12 cellular contexts compared by ENCODE assay signal in the genomic region with DNA sequence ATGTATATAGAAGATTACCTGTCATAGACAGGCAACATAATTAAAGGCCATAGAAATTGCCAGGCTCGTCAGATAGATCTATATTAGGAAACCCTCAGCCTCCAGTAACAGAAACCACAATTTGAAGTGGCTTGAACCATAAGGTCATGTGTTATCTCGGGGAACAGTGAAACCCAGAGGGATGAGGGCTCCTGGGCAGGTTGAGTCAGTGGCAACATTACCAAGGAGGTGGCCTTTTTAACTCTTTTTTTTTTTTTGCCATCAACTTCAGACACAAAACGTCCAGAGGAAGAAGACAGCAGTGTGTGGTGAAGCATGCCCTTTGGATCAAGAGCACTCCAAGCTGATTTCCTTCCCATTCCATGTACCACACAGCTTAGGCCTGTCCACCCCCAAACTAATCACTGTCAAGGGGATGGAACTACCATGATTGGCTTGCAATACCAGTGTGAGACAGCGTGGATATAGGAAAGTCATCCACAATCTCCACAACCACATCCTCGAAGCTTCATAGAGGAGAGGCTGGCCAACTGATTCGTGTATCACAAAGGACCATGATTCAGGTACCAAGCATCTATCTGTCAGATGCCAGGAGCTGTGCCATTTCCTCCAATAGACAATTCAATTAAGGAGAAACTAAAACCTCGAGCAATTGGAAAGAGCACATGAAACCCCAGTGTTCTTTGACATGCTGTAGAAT. TPM values are rescaled to one million over a fixed set of nuclear protein-coding genes. Genes with fewer than 3 reads are reported as not detected.
A peak's percentile ranks its signal among the peaks of the same experiment; 100 is the strongest.
DNase-seq lines count a peak whose midpoint lies in the region; ATAC-seq and TF ChIP-seq lines count a peak whose summit lies in the region.
"Had no signal": no experiment of that assay in that cellular context is flagged by ENCODE, and none has a peak within 500 bp of the region (broad histone marks: within the 10 kb centered on the region; RNA-seq: fewer than 3 reads in every experiment).

No MANE protein-coding gene starts in this region.

- POLR2A ChIA-PET in activated CD8-positive, alpha-beta T cell treated with anti-CD3 and anti-CD28 coated beads for 36 hours (lab: Charles Lee) = no interaction called here

- peak; percentile 65 for ATAC-seq in activated CD8-positive, alpha-beta T cell treated with anti-CD3 and anti-CD28 coated beads for 36 hours
- ATAC-seq in HG03354 (IDR thresholded peaks at IDR 0.05; ENCODE audit: poor library complexity, severe bottlenecking, unreplicated experiment) = no peak

- no peaks in the 10 kb centered on the region for H3K9me3 Mint-ChIP-seq in HFFc6
- H3K9me3 Mint-ChIP-seq in activated CD8-positive, alpha-beta T cell treated with anti-CD3 and anti-CD28 coated beads for 36 hours = no peaks in the 10 kb centered on the region
- H3K9me3 Mint-ChIP-seq in mesothelial cell of epicardium = no peaks in the 10 kb centered on the region

- no peaks in the 10 kb centered on the region for H3K79me2 ChIP-seq in Karpas-422 (ENCODE audit: low read length)

- H3K9me3 ChIP-seq in BLaER1 treated with 17β-estradiol and CSF1 and Interleukin-3, amounts not matched to agents 10 nM and 100 nM (replicated peaks in 1 of 11) = no peaks in the 10 kb centered on the region
- H3K9me3 ChIP-seq in Karpas-422 (ENCODE audit: low read length) = no peaks in the 10 kb centered on the region
- no peaks in the 10 kb centered on the region for H3K9me3 ChIP-seq in prostate gland

- H3K4me1 Mint-ChIP-seq in HFFc6 (ENCODE audit: low read depth) (peaks cover 55% of the 10 kb centered on the region), mesothelial cell of epicardium (peaks cover 19% of the 10 kb centered on the region)
- H3K4me1 Mint-ChIP-seq in activated CD8-positive, alpha-beta T cell treated with anti-CD3 and anti-CD28 coated beads for 36 hours (ENCODE audit: low read depth) = peaks cover 18% of the 10 kb centered on the region

- no peaks in the 10 kb centered on the region for H3K9me2 ChIP-seq in Karpas-422 (replicated peaks; ENCODE audit: insufficient read depth, low read length)

- H3K4me2 ChIP-seq in BLaER1 treated with 17β-estradiol and CSF1 and Interleukin-3, amounts not matched to agents 10 nM and 100 nM = peak overlapping the region in 10 of 11 experiments; percentile 90 to 99 (median 98); a peak in 17 of 22 replicates
- no peak overlapping the region for H3K4me2 ChIP-seq in Karpas-422 (ENCODE audit: low read depth, low read length, poor library complexity, severe bottlenecking)

- DNase-seq in HFFc6 (peak; percentile 33), mesothelial cell of epicardium (ENCODE audit: low spot score in 2 of 2, unreplicated experiment in 2 of 2) (no peak), NCI-H146 treated with DMSO at 0.1 percent for 48 hours (lab: John Stamatoyannopoulos, UW; ENCODE audit: unreplicated experiment) (no peak), Karpas-422 (no peak), prostate gland (ENCODE audit: low spot score) (no peak)
- DNase-seq in activated CD8-positive, alpha-beta T cell treated with anti-CD3 and anti-CD28 coated beads for 36 hours = peak; percentile 42
- DNase-seq: NCI-H774, T-helper 17 cell had no signal

- no peak overlapping the region for H3K27ac ChIP-seq in BLaER1 treated with 17β-estradiol and CSF1 and Interleukin-3, amounts not matched to agents 10 nM and 100 nM
- H3K27ac ChIP-seq in Karpas-422 (ENCODE audit: low read length) (no peak overlapping the region), prostate gland (no peak overlapping the region)

- H2AFZ ChIP-seq in Karpas-422 (ENCODE audit: low read length) = no peak overlapping the region

- no peak for TF ChIP-seq POLR2A in prostate gland (IDR thresholded peaks at IDR 0.05)

- H3K4me3 Mint-ChIP-seq in HFFc6 (no peak overlapping the region; the same call in 1 of the 2 replicates), mesothelial cell of epicardium (peak overlapping the region; percentile 89)
- peak overlapping the region; percentile 73 for H3K4me3 Mint-ChIP-seq in activated CD8-positive, alpha-beta T cell treated with anti-CD3 and anti-CD28 coated beads for 36 hours

- H3K36me3 Mint-ChIP-seq in HFFc6 (ENCODE audit: low read depth) (peaks cover 24% of the 10 kb centered on the region), mesothelial cell of epicardium (peaks cover 4% of the 10 kb centered on the region)
- H3K36me3 Mint-ChIP-seq in activated CD8-positive, alpha-beta T cell treated with anti-CD3 and anti-CD28 coated beads for 36 hours (ENCODE audit: low read depth) = peaks cover 3% of the 10 kb centered on the region

- CTCF ChIA-PET in activated CD8-positive, alpha-beta T cell treated with anti-CD3 and anti-CD28 coated beads for 36 hours (lab: Charles Lee) = interaction anchor here (2.0 to 3.6 kb wide), 2 partner anchors 10 to 17 kb away, joined by 8 to 13 read pairs; no protein-coding TSS in a partner anchor

- intact Hi-C loops in activated CD8-positive, alpha-beta T cell treated with anti-CD3 and anti-CD28 coated beads for 36 hours (cut with micrococcal nuclease) = no loop called here
- intact Hi-C loops in prostate gland (cut with DNase I) = no loop called here

- no peak overlapping the region for H3K4me3 ChIP-seq in BLaER1 treated with 17β-estradiol and CSF1 and Interleukin-3, amounts not matched to agents 10 nM and 100 nM
- H3K4me3 ChIP-seq in Karpas-422 (ENCODE audit: low read length) = no peak overlapping the region
- H3K4me3 ChIP-seq in prostate gland = no peak overlapping the region

- H3K27ac Mint-ChIP-seq in HFFc6 = peak overlapping the region; percentile 84
- no peak overlapping the region for H3K27ac Mint-ChIP-seq in activated CD8-positive, alpha-beta T cell treated with anti-CD3 and anti-CD28 coated beads for 36 hours
- peak overlapping the region; percentile 92 for H3K27ac Mint-ChIP-seq in mesothelial cell of epicardium
- H3K27ac Mint-ChIP-seq: T-helper 17 cell had no signal

- H3K9ac ChIP-seq in BLaER1 treated with 17β-estradiol and CSF1 and Interleukin-3, amounts not matched to agents 10 nM and 100 nM = no peak overlapping the region
- no peak overlapping the region for H3K9ac ChIP-seq in Karpas-422 (ENCODE audit: low read length)

- TF ChIP-seq CTCF in HFFc6 (IDR thresholded peaks at IDR 0.05) (no peak), mesothelial cell of epicardium (IDR thresholded peaks at IDR 0.05; ENCODE audit: unreplicated experiment) (no peak), prostate gland (IDR thresholded peaks at IDR 0.05) (no peak)
- no peak for TF ChIP-seq CTCF in activated CD8-positive, alpha-beta T cell treated with anti-CD3 and anti-CD28 coated beads for 36 hours (IDR thresholded peaks at IDR 0.05)

- H3K36me3 ChIP-seq in BLaER1 treated with 17β-estradiol and CSF1 and Interleukin-3, amounts not matched to agents 10 nM and 100 nM = 0 out of 22 replicates have a peak, but pooled peaks cover 0 to 5% (median 0%) of the 10 kb centered on the region in 11 experiments
- H3K36me3 ChIP-seq in Karpas-422 (ENCODE audit: insufficient read depth, low read length) = no peaks in the 10 kb centered on the region
- H3K36me3 ChIP-seq in prostate gland = no peaks in the 10 kb centered on the region

- H3K4me1 ChIP-seq in BLaER1 treated with 17β-estradiol and CSF1 and Interleukin-3, amounts not matched to agents 10 nM and 100 nM = peaks cover 5 to 22% (median 16%) of the 10 kb centered on the region in 10 experiments; a peak in 18 of 20 replicates
- H3K4me1 ChIP-seq in Karpas-422 (ENCODE audit: low read length) (no peaks in the 10 kb centered on the region), prostate gland (replicated peaks) (no peaks in the 10 kb centered on the region)

- H3K27me3 ChIP-seq in BLaER1 treated with 17β-estradiol and CSF1 and Interleukin-3, amounts not matched to agents 10 nM and 100 nM = peaks cover 34 to 49% (median 45%) of the 10 kb centered on the region in 11 experiments
- H3K27me3 ChIP-seq in Karpas-422 (ENCODE audit: low read length) (no peaks in the 10 kb centered on the region), prostate gland (replicated peaks; ENCODE audit: insufficient read depth) (no peaks in the 10 kb centered on the region)
- H3K27me3 ChIP-seq: hepatocyte had no signal

- peaks cover 4% of the 10 kb centered on the region for H3K27me3 Mint-ChIP-seq in HFFc6 (ENCODE audit: insufficient read depth)
- peaks cover 39% of the 10 kb centered on the region for H3K27me3 Mint-ChIP-seq in activated CD8-positive, alpha-beta T cell treated with anti-CD3 and anti-CD28 coated beads for 36 hours
- H3K27me3 Mint-ChIP-seq in mesothelial cell of epicardium (ENCODE audit: low read depth) = peaks cover 10% of the 10 kb centered on the region

- WGBS in prostate gland = 74% methylated on average over 7 of the region's 7 CpGs

- peaks cover 0 to 27% (median 3%) of the 10 kb centered on the region in 11 experiments; a peak in 7 of 22 replicates for H4K20me1 ChIP-seq in BLaER1 treated with 17β-estradiol and CSF1 and Interleukin-3, amounts not matched to agents 10 nM and 100 nM
- 0 out of 2 replicates have a peak, but pooled peaks cover 3% of the 10 kb centered on the region for H4K20me1 ChIP-seq in Karpas-422 (ENCODE audit: insufficient read depth, low read depth, low read length)

RNA-seq across cellular contexts. Expression of gene KIF7, which starts 1.0 kb away (rescaled TPM):
- 10 to 100 TPM; 21.9 to 27.3 (median 24.5) TPM for total RNA-seq in HFFc6 (2021; fragmentation: NEBNext Ultra II Directional; extraction: Animal tissue kit (Norgen Biotek cat#: 25700))
- 1 to 10 TPM; 2.7 to 3.7 TPM for total RNA-seq in activated CD8-positive, alpha-beta T cell treated with anti-CD3 and anti-CD28 coated beads for 36 hours
- 26.5 to 30.1 TPM (median 26.6 TPM) in 3 replicates for total RNA-seq in mesothelial cell of epicardium
- not detected in 2 replicates for total RNA-seq in Karpas-422 (2014; rRNA removed; shearing (Covaris generic); ENCODE audit: low replicate concordance)
- 10 to 100 TPM in 1 of 2 donors, 1 to 10 TPM in 1; 4.1 to 10.3 TPM for total RNA-seq in prostate gland

RNA-seq across cellular contexts. Expression of gene PLIN1, which starts 22.9 kb away (rescaled TPM):
- total RNA-seq in HFFc6 (2021; fragmentation: NEBNext Ultra II Directional; extraction: Animal tissue kit (Norgen Biotek cat#: 25700)) = not detected
- total RNA-seq in activated CD8-positive, alpha-beta T cell treated with anti-CD3 and anti-CD28 coated beads for 36 hours = 1 to 10 TPM in 1 of 2 experiments, under 1 TPM in 1; 0.50 to 1.1 TPM
- total RNA-seq in mesothelial cell of epicardium (0.27 to 0.58 TPM (median 0.31 TPM) in 3 replicates), prostate gland (1 to 10 TPM; 1.5 to 3.6 TPM)
- not detected in 2 replicates for total RNA-seq in Karpas-422 (2014; rRNA removed; shearing (Covaris generic); ENCODE audit: low replicate concordance)

RNA-seq across cellular contexts. Expression of gene PEX11A, which starts 34.3 kb away (rescaled TPM):
- total RNA-seq in HFFc6 (2021; fragmentation: NEBNext Ultra II Directional; extraction: Animal tissue kit (Norgen Biotek cat#: 25700)) = 1 to 10 TPM; 2.1 to 4.6 (median 3.0) TPM
- total RNA-seq in activated CD8-positive, alpha-beta T cell treated with anti-CD3 and anti-CD28 coated beads for 36 hours = 1 to 10 TPM; 3.3 to 4.0 TPM
- 6.3 to 7.3 TPM (median 6.5 TPM) in 3 replicates for total RNA-seq in mesothelial cell of epicardium
- not detected in 2 replicates for total RNA-seq in Karpas-422 (2014; rRNA removed; shearing (Covaris generic); ENCODE audit: low replicate concordance)
- total RNA-seq in prostate gland = 10 to 100 TPM; 13.5 to 23.3 TPM

RNA-seq across cellular contexts. Expression of gene WDR93, which starts 34.3 kb away (rescaled TPM):
- under 1 TPM in 1 of 6 experiments, not detected in 5; 0.21 TPM for total RNA-seq in HFFc6 (2021; fragmentation: NEBNext Ultra II Directional; extraction: Animal tissue kit (Norgen Biotek cat#: 25700))
- total RNA-seq in activated CD8-positive, alpha-beta T cell treated with anti-CD3 and anti-CD28 coated beads for 36 hours = not detected
- total RNA-seq in mesothelial cell of epicardium (0.34 to 0.54 TPM (median 0.40 TPM) in 3 replicates), prostate gland (1 to 10 TPM in 1 of 2 donors, under 1 TPM in 1; 0.18 to 3.0 TPM)
- total RNA-seq in Karpas-422 (2014; rRNA removed; shearing (Covaris generic); ENCODE audit: low replicate concordance) = not detected in 2 replicates
- total RNA-seq: mononuclear cell had no signal

Comparison
In these comparisons a context has a peak if more than half of its experiments do, and no peak if none do; other contexts are left out.
1. DNase-seq: peak in HFFc6 (single experiment) and activated CD8-positive, alpha-beta T cell treated with anti-CD3 and anti-CD28 coated beads for 36 hours (single experiment); none in mesothelial cell of epicardium (0 of 2), NCI-H146 treated with DMSO at 0.1 percent for 48 hours (single experiment), Karpas-422 (single experiment) and prostate gland (single experiment).